In genomic region chr6:96604420-96604819, GRCh38 we compare ENCODE assay signal across 15 cellular contexts. TPM values are rescaled to one million over a fixed set of nuclear protein-coding genes. Genes with fewer than 3 reads are reported as not detected.
DNase-seq lines count a peak whose midpoint lies in the region; ATAC-seq and TF ChIP-seq lines count a peak whose summit lies in the region.
"Had no signal": no experiment of that assay in that cellular context is flagged by ENCODE, and none has a peak within 500 bp of the region (broad histone marks: within the 10 kb centered on the region; RNA-seq: fewer than 3 reads in every experiment).

No MANE protein-coding gene starts in this region.

- CTCF ChIA-PET in WTC11 (lab: Charles Lee): no interaction called here

- peaks cover 19% of the 10 kb centered on the region for H3K4me1 Mint-ChIP-seq in WTC11
- no peaks in the 10 kb centered on the region for H3K4me1 Mint-ChIP-seq in effector memory CD8-positive, alpha-beta T cell (ENCODE audit: low read depth in 2 of 2)
- H3K4me1 Mint-ChIP-seq: CD14-positive monocyte had no signal

- H3K27ac Mint-ChIP-seq in WTC11: no peak overlapping the region
- H3K27ac Mint-ChIP-seq in effector memory CD8-positive, alpha-beta T cell: no peak overlapping the region
- H3K27ac Mint-ChIP-seq: CD14-positive monocyte had no signal

- POLR2A ChIA-PET in WTC11 (lab: Charles Lee): no interaction called here

- no peaks in the 10 kb centered on the region for H3K36me3 Mint-ChIP-seq in WTC11
- no peaks in the 10 kb centered on the region for H3K36me3 Mint-ChIP-seq in effector memory CD8-positive, alpha-beta T cell (ENCODE audit: insufficient read depth)
- H3K36me3 Mint-ChIP-seq: CD14-positive monocyte had no signal

- H3K4me3 Mint-ChIP-seq in WTC11: no peak overlapping the region
- no peak overlapping the region for H3K4me3 Mint-ChIP-seq in effector memory CD8-positive, alpha-beta T cell
- H3K4me3 Mint-ChIP-seq: CD14-positive monocyte had no signal

- TF ChIP-seq CTCF in WTC11 (IDR thresholded peaks at IDR 0.05): no peak

- H3K9me3 Mint-ChIP-seq in WTC11: 0 out of 2 replicates have a peak, but pooled peaks cover 3% of the 10 kb centered on the region
- no peaks in the 10 kb centered on the region for H3K9me3 Mint-ChIP-seq in effector memory CD8-positive, alpha-beta T cell

- no peaks in the 10 kb centered on the region; the same call in 1 of the 2 replicates for H3K27me3 Mint-ChIP-seq in WTC11 (ENCODE audit: low read depth)
- H3K27me3 Mint-ChIP-seq in effector memory CD8-positive, alpha-beta T cell: peaks cover 0 to 24% of the 10 kb centered on the region in 2 donors

- DNase-seq in NCI-H2107 treated with DMSO at 0.1 percent for 48 hours (lab: John Stamatoyannopoulos, UW; ENCODE audit: unreplicated experiment): peak; percentile 84
- no peak for DNase-seq in WTC11 (ENCODE audit: low spot score)
- no peak for DNase-seq in stimulated activated CD4-positive, alpha-beta T cell treated with anti-CD3 and anti-CD28 coated beads, Interleukin-4, amount 100 ng/mL, for 1 hour
- no peak for DNase-seq in DMS53 (lab: John Stamatoyannopoulos, UW)
- DNase-seq in effector memory CD8-positive, alpha-beta T cell: no peak
- DNase-seq: HCEC 1CT; NCI-H1417 treated with DMSO at 0.1 percent for 48 hours; NCI-H524 treated with DMSO at 0.1 percent for 48 hours; NK-92 treated with Interleukin-12 subunit alpha and Interleukin-12 subunit beta, amount 100 ng/mL, for 24 hours; SJCRH30; T-helper 2 cell had no signal

- peak; percentile 64 for ATAC-seq in GM18498 (IDR thresholded peaks at IDR 0.05; ENCODE audit: unreplicated experiment)
- ATAC-seq in HG02885 (IDR thresholded peaks at IDR 0.05; ENCODE audit: poor library complexity, unreplicated experiment): peak; percentile 59
- ATAC-seq in WTC11: peak; percentile 41; the same call in 1 of the 2 replicates
- ATAC-seq in GM21381 (IDR thresholded peaks at IDR 0.05; ENCODE audit: unreplicated experiment): no peak
- ATAC-seq in effector memory CD8-positive, alpha-beta T cell (replicated peaks): no peak

TF ChIP-seq in WTC11, 78 proteins besides CTCF, POLR2A, EP300 and RAD21:
- TF ChIP-seq, protein P1, sequence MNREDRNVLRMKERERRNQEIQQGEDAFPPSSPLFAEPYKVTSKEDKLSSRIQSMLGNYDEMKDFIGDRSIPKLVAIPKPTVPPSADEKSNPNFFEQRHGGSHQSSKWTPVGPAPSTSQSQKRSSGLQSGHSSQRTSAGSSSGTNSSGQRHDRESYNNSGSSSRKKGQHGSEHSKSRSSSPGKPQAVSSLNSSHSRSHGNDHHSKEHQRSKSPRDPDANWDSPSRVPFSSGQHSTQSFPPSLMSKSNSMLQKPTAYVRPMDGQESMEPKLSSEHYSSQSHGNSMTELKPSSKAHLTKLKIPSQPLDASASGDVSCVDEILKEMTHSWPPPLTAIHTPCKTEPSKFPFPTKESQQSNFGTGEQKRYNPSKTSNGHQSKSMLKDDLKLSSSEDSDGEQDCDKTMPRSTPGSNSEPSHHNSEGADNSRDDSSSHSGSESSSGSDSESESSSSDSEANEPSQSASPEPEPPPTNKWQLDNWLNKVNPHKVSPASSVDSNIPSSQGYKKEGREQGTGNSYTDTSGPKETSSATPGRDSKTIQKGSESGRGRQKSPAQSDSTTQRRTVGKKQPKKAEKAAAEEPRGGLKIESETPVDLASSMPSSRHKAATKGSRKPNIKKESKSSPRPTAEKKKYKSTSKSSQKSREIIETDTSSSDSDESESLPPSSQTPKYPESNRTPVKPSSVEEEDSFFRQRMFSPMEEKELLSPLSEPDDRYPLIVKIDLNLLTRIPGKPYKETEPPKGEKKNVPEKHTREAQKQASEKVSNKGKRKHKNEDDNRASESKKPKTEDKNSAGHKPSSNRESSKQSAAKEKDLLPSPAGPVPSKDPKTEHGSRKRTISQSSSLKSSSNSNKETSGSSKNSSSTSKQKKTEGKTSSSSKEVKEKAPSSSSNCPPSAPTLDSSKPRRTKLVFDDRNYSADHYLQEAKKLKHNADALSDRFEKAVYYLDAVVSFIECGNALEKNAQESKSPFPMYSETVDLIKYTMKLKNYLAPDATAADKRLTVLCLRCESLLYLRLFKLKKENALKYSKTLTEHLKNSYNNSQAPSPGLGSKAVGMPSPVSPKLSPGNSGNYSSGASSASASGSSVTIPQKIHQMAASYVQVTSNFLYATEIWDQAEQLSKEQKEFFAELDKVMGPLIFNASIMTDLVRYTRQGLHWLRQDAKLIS (CRISPR knock-in tag; IDR thresholded peaks at IDR 0.05; ENCODE audit: borderline replicate concordance): no peak
- no peak for TF ChIP-seq ZNF425 (CRISPR knock-in tag; conservative IDR thresholded peaks at IDR 0.05)
- no peak for TF ChIP-seq KAT7 (CRISPR knock-in tag; IDR thresholded peaks at IDR 0.05; ENCODE audit: borderline replicate concordance)
- TF ChIP-seq, protein P2, sequence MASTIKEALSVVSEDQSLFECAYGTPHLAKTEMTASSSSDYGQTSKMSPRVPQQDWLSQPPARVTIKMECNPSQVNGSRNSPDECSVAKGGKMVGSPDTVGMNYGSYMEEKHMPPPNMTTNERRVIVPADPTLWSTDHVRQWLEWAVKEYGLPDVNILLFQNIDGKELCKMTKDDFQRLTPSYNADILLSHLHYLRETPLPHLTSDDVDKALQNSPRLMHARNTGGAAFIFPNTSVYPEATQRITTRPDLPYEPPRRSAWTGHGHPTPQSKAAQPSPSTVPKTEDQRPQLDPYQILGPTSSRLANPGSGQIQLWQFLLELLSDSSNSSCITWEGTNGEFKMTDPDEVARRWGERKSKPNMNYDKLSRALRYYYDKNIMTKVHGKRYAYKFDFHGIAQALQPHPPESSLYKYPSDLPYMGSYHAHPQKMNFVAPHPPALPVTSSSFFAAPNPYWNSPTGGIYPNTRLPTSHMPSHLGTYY (CRISPR knock-in tag; IDR thresholded peaks at IDR 0.05): no peak
- TF ChIP-seq, protein P3, sequence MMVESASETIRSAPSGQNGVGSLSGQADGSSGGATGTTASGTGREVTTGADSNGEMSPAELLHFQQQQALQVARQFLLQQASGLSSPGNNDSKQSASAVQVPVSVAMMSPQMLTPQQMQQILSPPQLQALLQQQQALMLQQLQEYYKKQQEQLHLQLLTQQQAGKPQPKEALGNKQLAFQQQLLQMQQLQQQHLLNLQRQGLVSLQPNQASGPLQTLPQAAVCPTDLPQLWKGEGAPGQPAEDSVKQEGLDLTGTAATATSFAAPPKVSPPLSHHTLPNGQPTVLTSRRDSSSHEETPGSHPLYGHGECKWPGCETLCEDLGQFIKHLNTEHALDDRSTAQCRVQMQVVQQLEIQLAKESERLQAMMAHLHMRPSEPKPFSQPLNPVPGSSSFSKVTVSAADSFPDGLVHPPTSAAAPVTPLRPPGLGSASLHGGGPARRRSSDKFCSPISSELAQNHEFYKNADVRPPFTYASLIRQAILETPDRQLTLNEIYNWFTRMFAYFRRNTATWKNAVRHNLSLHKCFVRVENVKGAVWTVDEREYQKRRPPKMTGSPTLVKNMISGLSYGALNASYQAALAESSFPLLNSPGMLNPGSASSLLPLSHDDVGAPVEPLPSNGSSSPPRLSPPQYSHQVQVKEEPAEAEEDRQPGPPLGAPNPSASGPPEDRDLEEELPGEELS (CRISPR knock-in tag; IDR thresholded peaks at IDR 0.05): no peak
- TF ChIP-seq ZNF219 (CRISPR knock-in tag; IDR thresholded peaks at IDR 0.05; ENCODE audit: borderline replicate concordance): no peak
- TF ChIP-seq PREB (CRISPR knock-in tag; IDR thresholded peaks at IDR 0.05; ENCODE audit: borderline replicate concordance): no peak
- TF ChIP-seq SP1 (CRISPR knock-in tag; conservative IDR thresholded peaks at IDR 0.05): no peak

RNA-seq across cellular contexts. Expression of gene FHL5, which starts 41.5 kb away (rescaled TPM):
- not detected in 3 replicates for total RNA-seq in WTC11 (2021)
- total RNA-seq: SJCRH30 had no signal

Comparison
In these comparisons a context has a peak if more than half of its experiments do, and no peak if none do; other contexts are left out.
1. ATAC-seq: peak in GM18498 (single experiment), HG02885 (single experiment) and WTC11 (single experiment); none in GM21381 (single experiment) and effector memory CD8-positive, alpha-beta T cell (single experiment).